ENCODE assay signal across 8 cellular contexts in genomic region chr13:32811297-32811800, GRCh38.
DNase-seq lines count a peak whose midpoint lies in the region; ATAC-seq, FAIRE-seq and TF ChIP-seq lines count a peak whose summit lies in the region.

No MANE protein-coding gene starts in this region.

- no TSS peak for BruUV-seq in K562 (replicated peaks; lab: Mats Ljungman, UMichigan)

- H3K4me2 ChIP-seq in K562 (ENCODE audit: insufficient read depth, low read length), result peak overlapping the region; percentile 10; the same call in 1 of the 2 replicates

- POLR2A ChIA-PET in K562 (lab: Yijun Ruan, JAX), result no interaction called here

- H4K20me1 ChIP-seq in K562 (replicated peaks; ENCODE audit: control insufficient read depth, insufficient read depth, low read length), result no peaks in the 10 kb centered on the region

- CTCF ChIA-PET in K562 (lab: Yijun Ruan, JAX; ENCODE audit: low intra/inter-chr PET ratio), result no interaction called here

- intact Hi-C loops in K562 (cut with micrococcal nuclease), result no loop called here

- H3K9ac ChIP-seq in K562 (ENCODE audit: insufficient read depth in 1 of 2, low read depth in 2 of 2, low read length in 2 of 2), result no peak overlapping the region

- H3K4me1 ChIP-seq in K562 (replicated peaks in 1 of 2; ENCODE audit: control insufficient read depth in 2 of 2, insufficient read depth in 2 of 2, low read length in 2 of 2), result no peaks in the 10 kb centered on the region

- no peaks in the 10 kb centered on the region for H3K9me3 ChIP-seq in K562 (replicated peaks; ENCODE audit: control insufficient read depth, insufficient read depth, low read depth, low read length)

- TF ChIP-seq POLR2A in K562 (conservative IDR thresholded peaks at IDR 0.05), result no peak

- in situ Hi-C loops in K562 (cut with MboI), result no loop called here

- peak; percentile 76 for DNase-seq in EH (ENCODE audit: low read depth)
- DNase-seq in HT-29 (ENCODE audit: low spot score), result peak; percentile 52
- DNase-seq in K562 (ENCODE audit: extremely low read depth in 1 of 4, low spot score in 3 of 4), result no peak
- no peak for DNase-seq in mucosa of gallbladder (ENCODE audit: low spot score)
- DNase-seq in cerebellar cortex (ENCODE audit: low spot score), result no peak
- no peak for DNase-seq in ecto neural progenitor cell (ENCODE audit: low spot score)
- no peak for DNase-seq in superior temporal gyrus (ENCODE audit: extremely low spot score)

- no peaks in the 10 kb centered on the region for H3K36me3 ChIP-seq in K562 (ENCODE audit: control insufficient read depth, insufficient read depth, low read length)

- H2AFZ ChIP-seq in K562 (ENCODE audit: low read depth, low read length), result no peak overlapping the region

- no peaks in the 10 kb centered on the region for H3K79me2 ChIP-seq in K562 (ENCODE audit: control insufficient read depth, insufficient read depth, low read length)

- H3K27ac ChIP-seq in K562 (ENCODE audit: extremely low read depth, low read depth, low read length), result no peak overlapping the region

- no peak for TF ChIP-seq EP300 in K562 (IDR thresholded peaks at IDR 0.05; ENCODE audit: low read length)

- H3K4me3 ChIP-seq in K562, result no peak overlapping the region

- H3K27me3 ChIP-seq in K562 (ENCODE audit: control insufficient read depth in 2 of 2, insufficient read depth in 2 of 2, low read length in 2 of 2), result no peaks in the 10 kb centered on the region; a peak in 1 of 5 replicates

- WGBS in K562 (ENCODE audit: insufficient coverage, low coverage, missing lambda C conversion rate), result 8% methylated on average over 7 of the region's 7 CpGs

- no peaks in the 10 kb centered on the region for H3K9me1 ChIP-seq in K562 (ENCODE audit: control insufficient read depth, insufficient read depth, low read length)

- TF ChIP-seq RAD21 in K562 (CRISPR knock-in tag; conservative IDR thresholded peaks at IDR 0.05 in 1 of 2, IDR thresholded peaks at IDR 0.05 in 1 of 2), result no peak

- no peak for FAIRE-seq in K562 (lab: Jason Lieb, UNC)

- no peak for TF ChIP-seq CTCF in K562 (IDR thresholded peaks at IDR 0.05 in 2 of 3, conservative IDR thresholded peaks at IDR 0.05 in 1 of 3; ENCODE audit: insufficient read depth in 2 of 3, low read depth in 1 of 3, low read length in 3 of 3)

- peak; percentile 70 for ATAC-seq in GM19372 (IDR thresholded peaks at IDR 0.05; ENCODE audit: low read depth, unreplicated experiment)
- peak; percentile 79 for ATAC-seq in K562

TF ChIP-seq in K562, 482 proteins besides CTCF, POLR2A, EP300 and RAD21:
- TF ChIP-seq ZNF436 (CRISPR knock-in tag; IDR thresholded peaks at IDR 0.05) (no peak), ATF4 (CRISPR knock-in tag; IDR thresholded peaks at IDR 0.05) (no peak), ELF2 (CRISPR knock-in tag; IDR thresholded peaks at IDR 0.05) (no peak), RBM14 (IDR thresholded peaks at IDR 0.05; ENCODE audit: borderline replicate concordance, insufficient read depth, low read depth, low read length) (no peak), ZBTB11 (CRISPR knock-in tag; IDR thresholded peaks at IDR 0.05) (no peak), ZNF232 (CRISPR knock-in tag; IDR thresholded peaks at IDR 0.05) (no peak)

Comparison
In these comparisons a context has a peak if more than half of its experiments do, and no peak if none do; other contexts are left out.
1. DNase-seq: peak in EH (single experiment) and HT-29 (single experiment); none in K562 (0 of 4), mucosa of gallbladder (single experiment), cerebellar cortex (single experiment), ecto neural progenitor cell (single experiment) and superior temporal gyrus (single experiment).